23 cellular contexts compared by ENCODE assay signal in the genomic region with DNA sequence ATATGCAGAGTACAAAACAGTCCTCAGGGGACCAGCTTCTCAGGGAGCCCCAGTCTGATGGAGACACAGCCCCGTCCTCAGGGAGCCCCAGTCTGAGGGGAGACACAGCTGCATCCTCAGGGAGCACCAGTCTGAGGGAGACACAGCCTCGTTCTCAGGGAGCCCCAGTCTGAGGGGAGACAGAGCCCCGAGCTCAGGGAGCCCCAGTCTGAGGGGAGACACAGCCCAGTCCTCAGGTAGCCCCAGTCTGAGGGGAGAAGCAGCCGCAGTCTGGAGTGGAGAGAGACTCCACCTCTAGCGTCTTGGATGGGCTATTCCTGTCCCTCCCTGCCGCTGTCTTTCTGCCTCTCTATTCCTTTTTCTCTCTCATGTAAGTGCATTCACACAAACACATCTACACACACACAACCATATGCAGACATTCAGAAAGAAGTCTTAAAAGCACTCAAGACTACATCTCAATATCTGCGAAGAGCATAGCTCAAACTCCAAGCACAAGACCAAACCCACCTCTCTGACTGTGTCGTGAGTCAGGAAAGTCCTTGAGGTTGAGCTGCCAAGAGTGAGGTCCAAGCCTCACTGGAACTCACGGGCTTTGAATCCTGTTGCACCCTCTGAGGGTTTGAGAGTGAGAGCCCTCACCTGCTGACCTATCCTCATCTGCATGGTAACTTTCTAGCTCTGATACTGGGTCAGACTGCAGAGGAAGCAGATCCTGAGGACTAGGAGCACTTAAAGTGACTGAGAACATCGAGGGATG.
"Had no signal": no experiment of that assay in that cellular context is flagged by ENCODE, and none has a peak within 500 bp of the region (broad histone marks: within the 10 kb centered on the region; RNA-seq: fewer than 3 reads in every experiment).

No MANE protein-coding gene starts in this region.

- H3K4me3 ChIP-seq: SJCRH30 had no signal

- H3K27ac Mint-ChIP-seq: IgD-negative memory B cell had no signal

- FAIRE-seq: HTR-8/SVneo had no signal

- H3K27me3 ChIP-seq: SJCRH30 had no signal

- H3K36me3 ChIP-seq: SJCRH30 had no signal

- H3K27ac ChIP-seq: HL-60, RWPE1, SJCRH30 had no signal

- H3K4me1 ChIP-seq: SJCRH30 had no signal

- DNase-seq: KBM-7, MV-4-11, NCI-H1048, NCI-H1105, NCI-H1417, NCI-H1436 treated with DMSO at 0.1 percent for 48 hours, NCI-H1694, NCI-H187 treated with DMSO at 0.1 percent for 48 hours, NCI-H2029 treated with DMSO at 0.1 percent for 48 hours, NCI-H2171 treated with DMSO at 0.1 percent for 48 hours, NCI-H345, NCI-H446 treated with DMSO at 0.1 percent for 48 hours, NCI-H510A treated with DMSO at 0.1 percent for 48 hours, NCI-H526, NCI-H82, SHP77 treated with DMSO at 0.1 percent for 48 hours, SJCRH30 had no signal

- ATAC-seq: Panc1, SK-N-SH treated with all-trans-retinoic acid at 6 μM for 48 hours had no signal

- H3K4me3 Mint-ChIP-seq: IgD-negative memory B cell had no signal
